ENCODE assay signal across 8 cellular contexts in genomic region chr19:13849991-13850909, GRCh38. TPM values are rescaled to one million over a fixed set of nuclear protein-coding genes. Genes with fewer than 3 reads are reported as not detected.
DNase-seq lines count a peak whose midpoint lies in the region; ATAC-seq and TF ChIP-seq lines count a peak whose summit lies in the region.

No MANE protein-coding gene starts in this region.

- no peaks in the 10 kb centered on the region for H4K20me1 ChIP-seq in HCT116 (ENCODE audit: insufficient read depth)

- peak overlapping the region; percentile 99 for H3K4me2 ChIP-seq in HCT116 (ENCODE audit: low read length)

- H3K36me3 ChIP-seq in HCT116 (ENCODE audit: control insufficient read depth in 1 of 2, insufficient read depth in 2 of 2, low read length in 2 of 2) (no peaks in the 10 kb centered on the region), vagina (no peaks in the 10 kb centered on the region)

- peak overlapping the region; percentile 100 for H3K27ac ChIP-seq in AG04450 (ENCODE audit: low read depth, low read length)
- peak overlapping the region; percentile 100 for H3K27ac ChIP-seq in HCT116 (ENCODE audit: low read depth, low read length)
- H3K27ac ChIP-seq in RWPE1: peak overlapping the region; percentile 100
- peak overlapping the region; percentile 95 for H3K27ac ChIP-seq in adipose tissue (ENCODE audit: low read depth, low read length)
- H3K27ac ChIP-seq in vagina: peak overlapping the region; percentile 100

- H3K27me3 ChIP-seq in AG04450 (ENCODE audit: control insufficient read depth, insufficient read depth, low read length) (no peaks in the 10 kb centered on the region), HCT116 (ENCODE audit: insufficient read depth, low read length) (no peaks in the 10 kb centered on the region), vagina (no peaks in the 10 kb centered on the region)

- H3K9me2 ChIP-seq in HCT116 (ENCODE audit: insufficient read depth): no peaks in the 10 kb centered on the region

- RAD21 ChIA-PET in HCT116 (lab: Charles Lee; ENCODE audit: low non-redundant PET in 1 of 2, low total read pairs in 2 of 2, uncharacterized antibody in 2 of 2, unreplicated experiment in 2 of 2): no interaction called here

- H2AFZ ChIP-seq in HCT116 (ENCODE audit: low read depth, low read length, poor library complexity, severe bottlenecking): no peak overlapping the region

- TF ChIP-seq CTCF in AG04450 (IDR thresholded peaks at IDR 0.05; ENCODE audit: low read depth, low read length) (no peak), HCT116 (IDR thresholded peaks at IDR 0.05 in 2 of 3, conservative IDR thresholded peaks at IDR 0.05 in 1 of 3; ENCODE audit: borderline replicate concordance in 1 of 3, insufficient read depth in 1 of 3, low read depth in 2 of 3, low read length in 2 of 3) (no peak), RWPE1 (conservative IDR thresholded peaks at IDR 0.05; ENCODE audit: low read depth) (no peak), vagina (IDR thresholded peaks at IDR 0.05) (no peak)

- BruUV-seq in HCT116 (replicated peaks; lab: Mats Ljungman, UMichigan): no TSS peak

- 15% methylated on average over 64 to 66 of the region's 66 CpGs for WGBS in adipose tissue, 3 donors

- CTCF ChIA-PET in AG04450 (lab: Charles Lee): interaction anchor here (0.5 to 2.2 kb wide), 2 partner anchors 10 to 12 kb away, joined by 3 to 6 read pairs; no protein-coding TSS in a partner anchor
- CTCF ChIA-PET in HCT116 (lab: Charles Lee): interaction anchor here (0.5 kb wide), 1 partner anchor 12 kb away, joined by 3 read pairs; no protein-coding TSS in a partner anchor
- CTCF ChIA-PET in RWPE1 (lab: Yijun Ruan, JAX): interaction anchor here (0.5 to 1.2 kb wide), 2 partner anchors 12 to 73 kb away, joined by 3 to 6 read pairs; no protein-coding TSS in a partner anchor

- no peaks in the 10 kb centered on the region for H3K79me2 ChIP-seq in HCT116 (ENCODE audit: insufficient read depth, low read length)

- H3K9me3 ChIP-seq in AG04450 (ENCODE audit: control insufficient read depth, insufficient read depth, low read length): no peaks in the 10 kb centered on the region
- no peaks in the 10 kb centered on the region for H3K9me3 ChIP-seq in HCT116 (ENCODE audit: control insufficient read depth in 1 of 2, insufficient read depth in 1 of 2, low read depth in 1 of 2, low read length in 2 of 2)
- no peaks in the 10 kb centered on the region for H3K9me3 ChIP-seq in vagina

- H3K4me1 ChIP-seq in HCT116 (ENCODE audit: control insufficient read depth in 1 of 2, insufficient read depth in 2 of 2, low read length in 2 of 2): peaks cover 78 to 99% of the 10 kb centered on the region in 2 experiments
- H3K4me1 ChIP-seq in vagina: peaks cover 67% of the 10 kb centered on the region

- POLR2A ChIA-PET in AG04450 (lab: Yijun Ruan, JAX): interaction anchor here (1.4 to 3.9 kb wide), 5 partner anchors 9 to 63 kb away, joined by 4 to 33 read pairs (median 13); no protein-coding TSS in a partner anchor
- POLR2A ChIA-PET in HCT116 (lab: Charles Lee): interaction anchor here (0.5 to 6.5 kb wide), 7 partner anchors 10 to 504 kb away, joined by 3 to 64 read pairs (median 6); no protein-coding TSS in a partner anchor
- POLR2A ChIA-PET in RWPE1 (lab: Yijun Ruan, JAX; ENCODE audit: low non-redundant PET): no interaction called here

- DNase-seq in AG04450 (ENCODE audit: low read depth, low spot score) (no peak), HCT116 (ENCODE audit: low read depth, low spot score) (no peak), RWPE1 (ENCODE audit: low spot score) (no peak), Right ventricle myocardium inferior (ENCODE audit: missing footprints) (peak; percentile 94), nucleus accumbens (lab: John Stamatoyannopoulos, UW) (peak in 48 of 56 donors; percentile 16 to 87 (median 54)), vagina (ENCODE audit: extremely low spot score in 2 of 2) (no peak)

- TF ChIP-seq POLR2A in HCT116 (IDR thresholded peaks at IDR 0.05; ENCODE audit: borderline replicate concordance, extremely low read depth, insufficient read depth, insufficient read length) (no peak), vagina (IDR thresholded peaks at IDR 0.05) (no peak)

- peak; percentile 13 for ATAC-seq in HCT116
- peak; percentile 18 for ATAC-seq in Right ventricle myocardium inferior
- no peak for ATAC-seq in HG03378 (IDR thresholded peaks at IDR 0.05; ENCODE audit: unreplicated experiment)

- TF ChIP-seq RAD21 in HCT116 (IDR thresholded peaks at IDR 0.05; ENCODE audit: low read depth): no peak

- peak overlapping the region; percentile 46 for H3K4me3 ChIP-seq in AG04450 (ENCODE audit: low read depth, low read length)
- peak overlapping the region; percentile 31 to 58 for H3K4me3 ChIP-seq in HCT116 (replicated peaks in 1 of 2; ENCODE audit: low read depth in 1 of 2, low read length in 2 of 2)
- peak overlapping the region; percentile 29 to 44 for H3K4me3 ChIP-seq in vagina

- intact Hi-C loops in HCT116 (cut with micrococcal nuclease) (loop anchor here (5.0 kb wide), 1 partner anchor 698 kb away; the partner anchor contains the start of genes IER2 and STX10), Right ventricle myocardium inferior (cut with DNase I) (loop anchor here (10.0 kb wide), 1 partner anchor 695 kb away; the partner anchor contains the start of genes IER2 and STX10), vagina (cut with DNase I) (loop anchor here (10.0 kb wide), 1 partner anchor 695 kb away; the partner anchor contains the start of genes IER2 and STX10)

- peak overlapping the region; percentile 90 for H3K9ac ChIP-seq in HCT116 (ENCODE audit: low read length)

TF ChIP-seq in HCT116, 20 proteins besides CTCF, POLR2A, EP300 and RAD21 (continues in another document):
- TF ChIP-seq ZFX (IDR thresholded peaks at IDR 0.05): peak; percentile 26; the same call in 1 of the 2 replicates
- no peak for TF ChIP-seq SIN3A (IDR thresholded peaks at IDR 0.05; ENCODE audit: low read depth)
- no peak for TF ChIP-seq EZH2phosphoT487 (IDR thresholded peaks at IDR 0.05; ENCODE audit: borderline replicate concordance)
- TF ChIP-seq TCF7L2 (IDR thresholded peaks at IDR 0.05; ENCODE audit: borderline replicate concordance, extremely low read depth, insufficient read depth, insufficient read length): peak; percentile 49
- no peak for TF ChIP-seq SP1 (IDR thresholded peaks at IDR 0.05; ENCODE audit: low read depth)
- TF ChIP-seq POLR2AphosphoS5 (IDR thresholded peaks at IDR 0.05; ENCODE audit: low read depth, low read length): 0 out of 2 replicates have a peak, but pooled peaks have one; percentile 35
- TF ChIP-seq ZBTB33 (IDR thresholded peaks at IDR 0.05; ENCODE audit: extremely low read depth, insufficient replicate concordance, low read length): no peak

RNA-seq across cellular contexts. Expression of gene NANOS3, which starts 26.7 kb away (rescaled TPM):
- polyA plus RNA-seq in AG04450 (2011; rRNA removed): 0.36 and 0.37 TPM in 2 replicates
- not detected in 2 replicates for polyA minus RNA-seq in AG04450 (2011; rRNA and poly(A)+ RNA removed)
- not detected for total RNA-seq in HCT116 (2021; ENCODE audit: unreplicated experiment)
- polyA plus RNA-seq in HCT116 (2012): 0.17 and 0.30 TPM in 2 replicates
- polyA plus RNA-seq in adipose tissue: not detected
- total RNA-seq in Right ventricle myocardium inferior: 0.68 TPM
- not detected for total RNA-seq in vagina

RNA-seq across cellular contexts. Expression of gene ZSWIM4, which starts 55.0 kb away (rescaled TPM):
- polyA plus RNA-seq in AG04450 (2011; rRNA removed) (2.3 and 3.4 TPM in 2 replicates), adipose tissue (1 to 10 TPM; 1.6 to 3.4 (median 2.0) TPM)
- polyA minus RNA-seq in AG04450 (2011; rRNA and poly(A)+ RNA removed): 3.6 and 5.0 TPM in 2 replicates
- total RNA-seq in HCT116 (2021; ENCODE audit: unreplicated experiment) (9.8 TPM), Right ventricle myocardium inferior (2.1 TPM), vagina (13.0 TPM)
- polyA plus RNA-seq in HCT116 (2012): 5.4 and 6.1 TPM in 2 replicates

RNA-seq across cellular contexts. Expression of gene BRME1, which starts 55.7 kb away (rescaled TPM):
- polyA plus RNA-seq in AG04450 (2011; rRNA removed): 0.12 and 0.17 TPM in 2 replicates
- 0.43 TPM in 1 of 2 replicates, not detected in the other for polyA minus RNA-seq in AG04450 (2011; rRNA and poly(A)+ RNA removed)
- total RNA-seq in HCT116 (2021; ENCODE audit: unreplicated experiment): 1.7 TPM
- polyA plus RNA-seq in HCT116 (2012): 0.90 and 1.5 TPM in 2 replicates
- polyA plus RNA-seq in adipose tissue: 1 to 10 TPM; 1.1 to 3.7 (median 2.9) TPM
- 0.76 TPM for total RNA-seq in Right ventricle myocardium inferior
- total RNA-seq in vagina: 12.0 TPM

RNA-seq across cellular contexts. Expression of gene CC2D1A, which starts 55.8 kb away (rescaled TPM):
- polyA plus RNA-seq in AG04450 (2011; rRNA removed): 5.1 and 6.7 TPM in 2 replicates
- polyA minus RNA-seq in AG04450 (2011; rRNA and poly(A)+ RNA removed): 7.0 and 13.7 TPM in 2 replicates
- 51.5 TPM for total RNA-seq in HCT116 (2021; ENCODE audit: unreplicated experiment)
- polyA plus RNA-seq in HCT116 (2012): 37.9 and 39.1 TPM in 2 replicates
- 10 to 100 TPM; 17.0 to 27.9 (median 20.4) TPM for polyA plus RNA-seq in adipose tissue
- 18.7 TPM for total RNA-seq in Right ventricle myocardium inferior
- 44.4 TPM for total RNA-seq in vagina

Comparison
In these comparisons a context has a peak if more than half of its experiments do, and no peak if none do; other contexts are left out.
1. DNase-seq: peak in Right ventricle myocardium inferior (single experiment) and nucleus accumbens (48 of 56); none in AG04450 (single experiment), HCT116 (single experiment), RWPE1 (single experiment) and vagina (0 of 2).
2. Peak in every context shown above with its lines, with median percentiles within 50 percentile points of each other: H3K27ac ChIP-seq and H3K4me3 ChIP-seq.